ENCODE assay signal across 15 cellular contexts in the genomic region with DNA sequence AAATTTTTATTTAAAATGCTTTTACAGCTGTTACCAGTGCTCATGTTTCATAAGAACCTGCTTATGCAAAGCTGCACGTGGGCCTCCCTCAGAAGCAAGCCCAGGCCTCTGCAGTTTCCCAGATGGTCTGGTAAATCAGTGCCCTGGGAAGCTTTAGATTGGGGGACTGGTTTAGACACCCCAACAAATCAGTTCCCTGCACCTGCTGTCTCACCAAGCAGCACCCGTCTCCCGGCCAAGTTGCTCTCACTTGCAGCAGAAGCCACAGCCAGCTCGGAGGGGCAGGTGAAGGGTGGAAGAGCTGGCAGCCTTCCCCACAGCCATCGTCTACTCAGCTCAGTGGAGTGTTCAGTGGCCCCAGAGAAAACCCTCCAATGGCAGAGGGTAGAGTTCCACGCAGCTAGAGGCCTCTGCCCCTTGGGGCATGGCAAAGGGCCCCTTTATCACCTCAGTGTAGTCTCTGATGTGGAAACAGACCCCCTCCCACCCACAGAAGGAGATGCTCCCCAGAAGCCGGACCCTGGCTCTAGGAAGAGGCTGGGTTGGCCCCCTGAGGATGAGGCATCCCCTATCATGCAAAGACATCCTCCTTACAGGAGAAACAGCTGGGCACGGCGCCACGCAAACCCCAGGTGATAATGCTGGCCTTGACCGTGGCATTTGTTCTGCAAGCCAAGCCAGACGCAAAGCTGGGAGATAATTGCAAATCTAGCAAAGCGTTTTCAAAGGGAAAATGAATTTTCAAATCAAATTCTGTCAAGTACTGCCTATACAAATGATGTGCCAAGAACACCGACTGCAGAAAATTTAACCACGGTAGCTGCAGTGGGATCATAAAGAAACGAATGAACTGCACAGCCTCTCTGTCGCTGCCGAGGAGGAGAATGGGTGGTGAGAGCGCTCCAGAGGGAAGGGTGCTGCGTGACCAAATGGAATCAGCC. TPM values are rescaled to one million over a fixed set of nuclear protein-coding genes. Genes with fewer than 3 reads are reported as not detected.
DNase-seq lines count a peak whose midpoint lies in the region; ATAC-seq and TF ChIP-seq lines count a peak whose summit lies in the region.
"Had no signal": no experiment of that assay in that cellular context is flagged by ENCODE, and none has a peak within 500 bp of the region (broad histone marks: within the 10 kb centered on the region; RNA-seq: fewer than 3 reads in every experiment).

No MANE protein-coding gene starts in this region.

- no peaks in the 10 kb centered on the region for H3K79me2 ChIP-seq in MM.1S (ENCODE audit: low read length)

- H3F3A ChIP-seq in MM.1S (ENCODE audit: insufficient read depth, low read length): no peaks in the 10 kb centered on the region

- H3K4me3 Mint-ChIP-seq in CD8-positive, alpha-beta T cell: peak overlapping the region; percentile 3
- H3K4me3 Mint-ChIP-seq in naive thymus-derived CD8-positive, alpha-beta T cell: peak overlapping the region in 4 of 10 donors; percentile 2 to 36 (median 18)
- H3K4me3 Mint-ChIP-seq: activated naive CD8-positive, alpha-beta T cell treated with anti-CD3 and anti-CD28 coated beads, Interleukin-2, amount 50 U/mL, for 24 hours had no signal

- H3K27me3 Mint-ChIP-seq in CD8-positive, alpha-beta T cell (ENCODE audit: low read depth): no peaks in the 10 kb centered on the region
- no peaks in the 10 kb centered on the region for H3K27me3 Mint-ChIP-seq in naive thymus-derived CD8-positive, alpha-beta T cell
- H3K27me3 Mint-ChIP-seq: activated naive CD8-positive, alpha-beta T cell treated with anti-CD3 and anti-CD28 coated beads, Interleukin-2, amount 50 U/mL, for 24 hours had no signal

- H3K4me2 ChIP-seq in MM.1S (ENCODE audit: low read depth, low read length): no peak overlapping the region
- H3K4me2 ChIP-seq: KMS-11 had no signal

- no peaks in the 10 kb centered on the region for H3K9me3 Mint-ChIP-seq in CD8-positive, alpha-beta T cell
- peaks cover 0 to 5% (median 0%) of the 10 kb centered on the region in 9 donors for H3K9me3 Mint-ChIP-seq in naive thymus-derived CD8-positive, alpha-beta T cell
- H3K9me3 Mint-ChIP-seq: activated naive CD8-positive, alpha-beta T cell treated with anti-CD3 and anti-CD28 coated beads, Interleukin-2, amount 50 U/mL, for 24 hours had no signal

- CTCF ChIA-PET in CD8-positive, alpha-beta T cell (lab: Charles Lee): interaction anchor here (1.0 to 1.8 kb wide), 3 partner anchors 12 to 146 kb away, joined by 3 to 11 read pairs (median 3); no protein-coding TSS in a partner anchor

- ATAC-seq in CD8-positive, alpha-beta T cell: no peak
- ATAC-seq in naive thymus-derived CD8-positive, alpha-beta T cell: no peak
- ATAC-seq in HG02970 (IDR thresholded peaks at IDR 0.05; ENCODE audit: low FRiP score, unreplicated experiment) (no peak), GM21723 (IDR thresholded peaks at IDR 0.05; ENCODE audit: unreplicated experiment) (no peak)
- ATAC-seq: activated naive CD8-positive, alpha-beta T cell treated with anti-CD3 and anti-CD28 coated beads, Interleukin-2, amount 50 U/mL, for 24 hours; gastrocnemius medialis had no signal

- H4K20me1 ChIP-seq in MM.1S (ENCODE audit: insufficient read depth, low read length): no peaks in the 10 kb centered on the region

- no peak for TF ChIP-seq CTCF in CD8-positive, alpha-beta T cell (IDR thresholded peaks at IDR 0.05)
- no peak for TF ChIP-seq CTCF in MM.1S (IDR thresholded peaks at IDR 0.05; ENCODE audit: low read length)

- peak overlapping the region; percentile 13 for H3K27ac Mint-ChIP-seq in CD8-positive, alpha-beta T cell
- H3K27ac Mint-ChIP-seq in naive thymus-derived CD8-positive, alpha-beta T cell: peak overlapping the region in 7 of 10 donors; percentile 2 to 82 (median 41)
- H3K27ac Mint-ChIP-seq: activated naive CD8-positive, alpha-beta T cell treated with anti-CD3 and anti-CD28 coated beads, Interleukin-2, amount 50 U/mL, for 24 hours had no signal

- POLR2A ChIA-PET in CD8-positive, alpha-beta T cell (lab: Charles Lee): interaction anchor here (0.9 to 1.5 kb wide), 2 partner anchors 104 to 125 kb away, joined by 3 to 4 read pairs; a partner anchor contains a TSS
- POLR2A ChIA-PET in naive thymus-derived CD8-positive, alpha-beta T cell (lab: Charles Lee): interaction anchor here (2.0 kb wide), 1 partner anchor 69 kb away, joined by 6 read pairs; no protein-coding TSS in a partner anchor

- peaks cover 10% of the 10 kb centered on the region for H3K4me1 Mint-ChIP-seq in CD8-positive, alpha-beta T cell (ENCODE audit: low read depth)
- H3K4me1 Mint-ChIP-seq in naive thymus-derived CD8-positive, alpha-beta T cell: peaks cover 7 to 20% (median 14%) of the 10 kb centered on the region in 4 donors

- H3K4me3 ChIP-seq in CD8-positive, alpha-beta T cell (ENCODE audit: low read depth, low read length): no peak overlapping the region
- H3K4me3 ChIP-seq in MM.1S (ENCODE audit: low read length): no peak overlapping the region
- H3K4me3 ChIP-seq: gastrocnemius medialis had no signal

- no peak overlapping the region for H3K27ac ChIP-seq in CD8-positive, alpha-beta T cell (ENCODE audit: low read depth, low read length)
- H3K27ac ChIP-seq in MM.1S (ENCODE audit: low read length): no peak overlapping the region
- H3K27ac ChIP-seq: gastrocnemius medialis, KMS-11 had no signal

- intact Hi-C loops in CD8-positive, alpha-beta T cell (cut with DNase I, micrococcal nuclease): no loop called here

- no peaks in the 10 kb centered on the region for H3K36me3 Mint-ChIP-seq in CD8-positive, alpha-beta T cell
- H3K36me3 Mint-ChIP-seq in naive thymus-derived CD8-positive, alpha-beta T cell: peaks cover 0 to 1% (median 0%) of the 10 kb centered on the region in 3 donors

- H3K36me3 ChIP-seq in CD8-positive, alpha-beta T cell (ENCODE audit: insufficient read depth, low read length): no peaks in the 10 kb centered on the region
- H3K36me3 ChIP-seq in MM.1S (replicated peaks; ENCODE audit: insufficient read depth, low read length): no peaks in the 10 kb centered on the region
- H3K36me3 ChIP-seq: gastrocnemius medialis had no signal

- H2AFZ ChIP-seq in MM.1S (ENCODE audit: low read length): no peak overlapping the region

- H3K27me3 ChIP-seq in CD8-positive, alpha-beta T cell (ENCODE audit: insufficient read depth, low read length): no peaks in the 10 kb centered on the region
- H3K27me3 ChIP-seq in MM.1S (replicated peaks; ENCODE audit: insufficient read depth, low read length): no peaks in the 10 kb centered on the region
- H3K27me3 ChIP-seq: gastrocnemius medialis had no signal

- no peak for DNase-seq in CD8-positive, alpha-beta T cell
- peak; percentile 59 for DNase-seq in NCI-H1105 treated with DMSO at 0.1 percent for 48 hours (lab: John Stamatoyannopoulos, UW)
- peak; percentile 85 for DNase-seq in cerebellar cortex (ENCODE audit: low spot score)
- no peak for DNase-seq in naive thymus-derived CD8-positive, alpha-beta T cell
- no peak for DNase-seq in MM.1S
- no peak for DNase-seq in NCI-H524 treated with DMSO at 0.1 percent for 48 hours (lab: John Stamatoyannopoulos, UW)
- DNase-seq: activated CD8-positive, alpha-beta memory T cell treated with anti-CD3 and anti-CD28 coated beads, Interleukin-2, amount 50 U/mL, for 48 hours; activated naive CD8-positive, alpha-beta T cell treated with anti-CD3 and anti-CD28 coated beads, Interleukin-2, amount 50 U/mL, for 24 hours; gastrocnemius medialis; OCI-M1; stimulated activated CD4-positive, alpha-beta T cell treated with anti-CD3 and anti-CD28 coated beads, Interleukin-4, amount 100 ng/mL, for 1 hour had no signal

- H3K9me3 ChIP-seq in CD8-positive, alpha-beta T cell (ENCODE audit: low read length): no peaks in the 10 kb centered on the region
- H3K9me3 ChIP-seq in MM.1S (replicated peaks; ENCODE audit: insufficient read depth, low read length): no peaks in the 10 kb centered on the region
- H3K9me3 ChIP-seq: gastrocnemius medialis had no signal

- H3K9me2 ChIP-seq in MM.1S (replicated peaks; ENCODE audit: insufficient read depth, low read length): no peaks in the 10 kb centered on the region

- peaks cover 19% of the 10 kb centered on the region for H3K4me1 ChIP-seq in CD8-positive, alpha-beta T cell (ENCODE audit: insufficient read depth, low read length)
- no peaks in the 10 kb centered on the region for H3K4me1 ChIP-seq in MM.1S (ENCODE audit: low read length)

- H3K9ac ChIP-seq in MM.1S (ENCODE audit: low read length): no peak overlapping the region
- H3K9ac ChIP-seq: KMS-11 had no signal

RNA-seq across cellular contexts. Expression of a gene that starts 51.9 kb away (rescaled TPM):
- 10 to 100 TPM; 16.5 to 20.2 TPM for total RNA-seq in CD8-positive, alpha-beta T cell
- total RNA-seq in naive thymus-derived CD8-positive, alpha-beta T cell: 10 to 100 TPM; 11.8 to 12.3 TPM
- polyA plus RNA-seq in naive thymus-derived CD8-positive, alpha-beta T cell: 1 to 10 TPM; 5.0 to 8.5 (median 6.4) TPM

RNA-seq across cellular contexts. Expression of a gene that starts 52.2 kb away (rescaled TPM):
- total RNA-seq in CD8-positive, alpha-beta T cell: under 1 TPM; 0.22 to 0.36 TPM
- not detected for total RNA-seq in naive thymus-derived CD8-positive, alpha-beta T cell
- under 1 TPM in 1 of 3 donors, not detected in 2; 0.05 TPM for polyA plus RNA-seq in naive thymus-derived CD8-positive, alpha-beta T cell
- total RNA-seq: gastrocnemius medialis had no signal
- polyA plus RNA-seq: keratinocyte had no signal

Comparison
In these comparisons a context has a peak if more than half of its experiments do, and no peak if none do; other contexts are left out.
1. DNase-seq: peak in NCI-H1105 treated with DMSO at 0.1 percent for 48 hours (single experiment) and cerebellar cortex (single experiment); none in CD8-positive, alpha-beta T cell (0 of 7), naive thymus-derived CD8-positive, alpha-beta T cell (0 of 10), MM.1S (single experiment) and NCI-H524 treated with DMSO at 0.1 percent for 48 hours (single experiment).